Comparison of ENCODE assay signal across 18 cellular contexts in genomic region chr1:164836614-164837018, GRCh38.
DNase-seq lines count a peak whose midpoint lies in the region; ATAC-seq, FAIRE-seq and TF ChIP-seq lines count a peak whose summit lies in the region.
"Had no signal": no experiment of that assay in that cellular context is flagged by ENCODE, and none has a peak within 500 bp of the region (broad histone marks: within the 10 kb centered on the region; RNA-seq: fewer than 3 reads in every experiment).

No MANE protein-coding gene starts in this region.

- H3K9me3 ChIP-seq in pancreas: no peaks in the 10 kb centered on the region
- H3K9me3 ChIP-seq: BE2C, esophagus squamous epithelium, spleen had no signal

- DNase-seq in NCI-H1092 (lab: John Stamatoyannopoulos, UW) (peak; percentile 37), NCI-H2107 (lab: John Stamatoyannopoulos, UW) (peak; percentile 33), fibroblast of pulmonary artery (ENCODE audit: low read depth) (peak; percentile 91), pancreas (no peak), erythroblast (lab: John Stamatoyannopoulos, UW) (no peak), CD1c-positive myeloid dendritic cell (ENCODE audit: extremely low spot score) (no peak)
- DNase-seq: activated CD4-positive, alpha-beta T cell treated with anti-CD3 and anti-CD28 coated beads for 1 hour; activated naive CD4-positive, alpha-beta T cell treated with anti-CD3 and anti-CD28 coated beads, Interleukin-2, amount 10 ng/mL, durations not matched to agents 7 days and 5 days; BE2C; dorsolateral prefrontal cortex; esophagus squamous epithelium; kidney glomerular epithelial cell; NCI-H1048; posterior cingulate gyrus; spleen; stimulated activated naive CD8-positive, alpha-beta T cell treated with anti-CD3 and anti-CD28 coated beads, Interleukin-15, Interleukin-2, amounts not matched to agents 100 U/mL and 50 U/mL, for 24 hours; T-helper 2 cell had no signal

- H3K4me1 ChIP-seq in pancreas: peaks cover 10 to 19% (median 10%) of the 10 kb centered on the region in 3 donors
- H3K4me1 ChIP-seq: BE2C, spleen had no signal

- 63 to 68% methylated on average over 7 of the region's 7 CpGs for WGBS in pancreas, 2 donors

- H3K27me3 ChIP-seq in pancreas: no peaks in the 10 kb centered on the region
- H3K27me3 ChIP-seq: BE2C, dorsolateral prefrontal cortex, esophagus squamous epithelium, spleen had no signal

- H3K27ac ChIP-seq in pancreas: no peak overlapping the region
- H3K27ac ChIP-seq: esophagus squamous epithelium, spleen had no signal

- H3K4me3 ChIP-seq in fibroblast of pulmonary artery (replicated peaks; ENCODE audit: low read depth, low read length) (no peak overlapping the region), pancreas (no peak overlapping the region)
- H3K4me3 ChIP-seq: esophagus squamous epithelium, spleen had no signal

- H3K36me3 ChIP-seq in pancreas: no peaks in the 10 kb centered on the region
- H3K36me3 ChIP-seq: BE2C, spleen had no signal

- TF ChIP-seq CTCF in fibroblast of pulmonary artery (IDR thresholded peaks at IDR 0.05; ENCODE audit: low read length, missing control alignments) (no peak), pancreas (IDR thresholded peaks at IDR 0.05) (no peak)

- no peak for FAIRE-seq in pancreas (lab: Jason Lieb, UNC)

- ATAC-seq in pancreas: peak; percentile 11 to 53 (median 31)
- no peak for ATAC-seq in GM18511 (IDR thresholded peaks at IDR 0.05; ENCODE audit: unreplicated experiment)
- ATAC-seq: stimulated activated naive CD8-positive, alpha-beta T cell treated with anti-CD3 and anti-CD28 coated beads, Interleukin-15, Interleukin-2, amounts not matched to agents 100 U/mL and 50 U/mL, for 24 hours had no signal

- intact Hi-C loops in pancreas (cut with DNase I): no loop called here

- no peak for TF ChIP-seq POLR2A in erythroblast (IDR thresholded peaks at IDR 0.05; ENCODE audit: low read length)

Comparison
In these comparisons a context has a peak if more than half of its experiments do, and no peak if none do; other contexts are left out.
1. DNase-seq: peak in NCI-H1092 (single experiment), NCI-H2107 (single experiment) and fibroblast of pulmonary artery (single experiment); none in pancreas (0 of 6), erythroblast (0 of 2) and CD1c-positive myeloid dendritic cell (single experiment).